ENCODE assay signal across 8 cellular contexts in the genomic region with DNA sequence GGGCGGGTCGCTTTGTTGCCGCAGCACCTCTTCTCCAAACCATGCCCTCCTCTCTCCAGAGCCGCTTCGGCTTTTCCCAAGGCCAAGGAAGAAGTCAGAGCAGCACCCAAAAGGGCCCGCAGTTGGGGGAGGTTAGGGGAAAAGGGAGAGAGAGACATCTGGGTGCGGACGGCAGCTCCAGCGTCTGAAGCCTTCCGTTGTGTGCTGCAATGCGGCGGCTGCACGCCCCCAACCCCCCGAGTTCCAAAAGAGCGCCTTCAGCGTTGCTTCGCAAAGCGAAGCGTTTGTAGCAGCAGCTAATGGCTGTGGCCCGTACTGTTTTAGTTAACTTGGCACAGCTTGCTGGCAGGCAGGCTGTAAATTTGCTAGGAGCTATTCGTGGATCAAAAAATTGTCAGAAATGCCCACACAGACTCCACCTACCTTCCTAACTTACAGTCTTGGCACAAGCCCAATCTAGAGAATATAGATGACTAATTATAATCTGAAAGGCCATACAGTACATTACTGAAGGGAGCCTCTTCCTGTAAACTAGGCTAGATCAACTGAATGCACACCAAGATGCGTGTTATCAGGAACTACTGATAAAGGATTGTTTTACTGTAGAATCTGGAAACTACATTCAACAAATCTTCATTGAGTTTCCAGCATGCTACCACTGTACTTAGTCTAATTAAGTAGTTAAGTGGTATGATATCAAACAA. TPM values are rescaled to one million over a fixed set of nuclear protein-coding genes. Genes with fewer than 3 reads are reported as not detected.
DNase-seq lines count a peak whose midpoint lies in the region; ATAC-seq, FAIRE-seq and TF ChIP-seq lines count a peak whose summit lies in the region.

No MANE protein-coding gene starts in this region.

- no peak for FAIRE-seq in D721Med (lab: Jason Lieb, UNC)

- TF ChIP-seq CTCF in thoracic aorta (IDR thresholded peaks at IDR 0.05) = no peak
- no peak for TF ChIP-seq CTCF in D721Med (IDR thresholded peaks at IDR 0.05; ENCODE audit: insufficient read depth, missing control alignments)

- peaks cover 25% of the 10 kb centered on the region for H3K4me1 ChIP-seq in neuron (ENCODE audit: insufficient read depth, low read length)
- H3K4me1 ChIP-seq in thoracic aorta (ENCODE audit: control insufficient read depth in 1 of 2, low read depth in 2 of 2) = peaks cover 24 to 35% of the 10 kb centered on the region in 2 donors

- peak overlapping the region; percentile 74 for H2AFZ ChIP-seq in neuron (ENCODE audit: low read depth, low read length)

- H3K36me3 ChIP-seq in neuron (ENCODE audit: insufficient read depth, low read length) (no peaks in the 10 kb centered on the region), thoracic aorta (no peaks in the 10 kb centered on the region)

- peak overlapping the region; percentile 85 to 93 for H3K27ac ChIP-seq in thoracic aorta

- no peaks in the 10 kb centered on the region for H3K9me3 ChIP-seq in neuron (ENCODE audit: low read length)
- H3K9me3 ChIP-seq in thoracic aorta = no peaks in the 10 kb centered on the region

- peak overlapping the region; percentile 96 for H3K4me3 ChIP-seq in neuron (ENCODE audit: low read length)
- H3K4me3 ChIP-seq in thoracic aorta = peak overlapping the region; percentile 96

- DNase-seq in HT-29 (ENCODE audit: low spot score) (peak; percentile 76), RPMI8226 (peak; percentile 89), foreskin melanocyte (peak; percentile 90), thoracic aorta (ENCODE audit: low spot score) (peak; percentile 12), D721Med (ENCODE audit: insufficient read length, low spot score) (no peak)
- DNase-seq in activated naive CD4-positive, alpha-beta T cell treated with Interleukin-2 at 50 U/mL for 16 hours = peak; percentile 55

- no peaks in the 10 kb centered on the region for H3K27me3 ChIP-seq in neuron (ENCODE audit: insufficient read depth, low read length)
- no peaks in the 10 kb centered on the region for H3K27me3 ChIP-seq in thoracic aorta (replicated peaks; ENCODE audit: insufficient read depth)

- ATAC-seq in GM18519 (IDR thresholded peaks at IDR 0.05; ENCODE audit: low FRiP score, unreplicated experiment) (peak; percentile 29), thoracic aorta (ENCODE audit: insufficient number of reproducible peaks, low FRiP score, low read depth) (peak; percentile 8)

RNA-seq across cellular contexts. Expression of gene KBTBD2, which starts 1.1 kb away (rescaled TPM):
- 29.1 and 36.1 TPM in 2 replicates for total RNA-seq in HT-29 (2014; rRNA removed; shearing (Covaris generic))
- 10 to 100 TPM; 24.1 to 47.9 TPM for total RNA-seq in thoracic aorta
